11 cellular contexts compared by ENCODE assay signal in the genomic region with DNA sequence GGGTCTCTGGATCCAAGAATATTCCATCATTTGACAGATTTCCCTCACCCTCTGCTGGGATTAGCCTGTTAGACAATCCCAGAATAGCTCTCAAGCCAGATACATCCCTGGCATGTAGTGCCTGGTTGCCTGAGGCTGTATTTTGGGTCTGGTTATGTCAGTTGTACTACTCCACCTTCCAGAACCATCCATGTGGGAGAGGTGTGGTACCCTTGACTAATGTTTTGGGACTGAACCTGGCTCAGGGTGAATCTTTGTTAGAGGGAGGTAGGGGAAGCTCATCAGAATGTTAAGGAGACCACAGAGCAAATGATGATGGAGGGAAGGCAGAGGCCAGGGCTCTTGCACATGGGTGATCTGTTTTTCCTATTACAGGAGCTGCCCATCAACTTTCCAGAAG. TPM values are rescaled to one million over a fixed set of nuclear protein-coding genes. Genes with fewer than 3 reads are reported as not detected.
A peak's percentile ranks its signal among the peaks of the same experiment; 100 is the strongest.
DNase-seq lines count a peak whose midpoint lies in the region; ATAC-seq and TF ChIP-seq lines count a peak whose summit lies in the region.
"Had no signal": no experiment of that assay in that cellular context is flagged by ENCODE, and none has a peak within 500 bp of the region (broad histone marks: within the 10 kb centered on the region; RNA-seq: fewer than 3 reads in every experiment).

No MANE protein-coding gene starts in this region.

- TF ChIP-seq POLR2A in suprapubic skin (IDR thresholded peaks at IDR 0.05), result no peak

- H3K9me3 Mint-ChIP-seq in T-cell, result no peaks in the 10 kb centered on the region

- H3K9ac ChIP-seq in HUES48 (ENCODE audit: low read depth, low read length) (no peak overlapping the region), mammary epithelial cell (ENCODE audit: insufficient read depth, low read length) (no peak overlapping the region)

- H3K27me3 Mint-ChIP-seq in T-cell, result peaks cover 0 to 8% of the 10 kb centered on the region in 2 donors

- intact Hi-C loops in mammary epithelial cell (cut with micrococcal nuclease), result no loop called here

- peak overlapping the region; percentile 25 for H2AFZ ChIP-seq in mammary epithelial cell (ENCODE audit: low read depth, low read length)

- dilution Hi-C loops in mammary epithelial cell (cut with HindIII; ENCODE audit: low sequenced_read_pairs), result loop anchor here (10.0 kb wide), 1 partner anchor 61 kb away; no protein-coding TSS in a partner anchor

- TF ChIP-seq EP300 in suprapubic skin (IDR thresholded peaks at IDR 0.05), result no peak

- H3K27me3 ChIP-seq in HUES48 (ENCODE audit: control insufficient read depth, insufficient read depth, low read length) (no peaks in the 10 kb centered on the region), mammary epithelial cell (ENCODE audit: insufficient read depth, low read length) (no peaks in the 10 kb centered on the region), suprapubic skin (no peaks in the 10 kb centered on the region)

- no peaks in the 10 kb centered on the region for H3K9me3 ChIP-seq in HUES48 (ENCODE audit: control insufficient read depth, insufficient read depth, low read length)
- H3K9me3 ChIP-seq in mammary epithelial cell (replicated peaks; ENCODE audit: insufficient read depth, low read length), result no peaks in the 10 kb centered on the region
- no peaks in the 10 kb centered on the region for H3K9me3 ChIP-seq in mesodermal cell (ENCODE audit: control insufficient read depth, low read length)
- H3K9me3 ChIP-seq in suprapubic skin, result no peaks in the 10 kb centered on the region

- H3K4me3 ChIP-seq in HUES48 (ENCODE audit: low read depth, low read length) (no peak overlapping the region), mammary epithelial cell (replicated peaks in 1 of 3; ENCODE audit: insufficient read depth in 1 of 3, low read depth in 2 of 3, low read length in 3 of 3) (no peak overlapping the region), mesodermal cell (ENCODE audit: extremely low read depth, insufficient read depth, low read length, poor library complexity, severe bottlenecking) (no peak overlapping the region), suprapubic skin (no peak overlapping the region)

- CTCF ChIA-PET in mammary epithelial cell (lab: Charles Lee; ENCODE audit: low non-redundant PET), result no interaction called here
- CTCF ChIA-PET in T-cell (lab: Charles Lee), result interaction anchor here in 1 of 2 donors (1.2 kb wide), 1 partner anchor 42 kb away, joined by 3 read pairs; no protein-coding TSS in a partner anchor

- in situ Hi-C loops in mammary epithelial cell (cut with MboI; ENCODE audit: low sequenced_read_pairs in 2 of 2), result no loop called here

- BruUV-seq in mammary epithelial cell (replicated peaks; lab: Mats Ljungman, UMichigan), result no TSS peak

- no peak overlapping the region for H3K4me3 Mint-ChIP-seq in T-cell

- no peaks in the 10 kb centered on the region for H4K20me1 ChIP-seq in mammary epithelial cell (ENCODE audit: insufficient read depth, low read length)

- H3K79me2 ChIP-seq in mammary epithelial cell (ENCODE audit: insufficient read depth, low read length), result no peaks in the 10 kb centered on the region

- no peaks in the 10 kb centered on the region for H3K36me3 Mint-ChIP-seq in T-cell

- ATAC-seq in T-cell (replicated peaks in 1 of 4), result no peak
- ATAC-seq: PC-3 had no signal

- H3K36me3 ChIP-seq in HUES48 (ENCODE audit: control insufficient read depth, insufficient read depth, low read length) (no peaks in the 10 kb centered on the region), mammary epithelial cell (ENCODE audit: insufficient read depth, low read length) (no peaks in the 10 kb centered on the region), mesodermal cell (ENCODE audit: control insufficient read depth, insufficient read depth, low read length) (no peaks in the 10 kb centered on the region), suprapubic skin (no peaks in the 10 kb centered on the region)

- peaks cover 11 to 14% (median 13%) of the 10 kb centered on the region in 3 donors for H3K4me1 Mint-ChIP-seq in T-cell

- no peak overlapping the region for H3K4me2 ChIP-seq in mammary epithelial cell (ENCODE audit: insufficient read depth, low read depth, low read length)

- H3K27ac Mint-ChIP-seq in T-cell, result peak overlapping the region in 1 of 2 donors; percentile 14

- H3K4me1 ChIP-seq in HUES48 (ENCODE audit: control insufficient read depth, insufficient read depth, low read length) (peaks cover 16% of the 10 kb centered on the region), mammary epithelial cell (ENCODE audit: insufficient read depth, low read length) (peaks cover 12% of the 10 kb centered on the region), mesodermal cell (ENCODE audit: control insufficient read depth, insufficient read depth, low read length, poor library complexity, severe bottlenecking) (peaks cover 32% of the 10 kb centered on the region), suprapubic skin (peaks cover 38% of the 10 kb centered on the region)

- TF ChIP-seq CTCF in mammary epithelial cell (conservative IDR thresholded peaks at IDR 0.05 in 1 of 2, IDR thresholded peaks at IDR 0.05 in 1 of 2; ENCODE audit: extremely low read depth in 1 of 2, insufficient read depth in 1 of 2, low read depth in 1 of 2, low read length in 2 of 2) (no peak), suprapubic skin (IDR thresholded peaks at IDR 0.05) (no peak)

- DNase-seq in mammary epithelial cell (no peak), suprapubic skin (ENCODE audit: low spot score in 2 of 2) (no peak), HUDEP-2 (lab: John Stamatoyannopoulos, UW; ENCODE audit: unreplicated experiment in 76 of 76) (no peak), T-cell (no peak), DMS 273 treated with DMSO at 0.1 percent for 48 hours (lab: John Stamatoyannopoulos, UW) (no peak), NCI-H187 (lab: John Stamatoyannopoulos, UW) (no peak)
- DNase-seq: NCI-H2107, PC-3 had no signal

- POLR2A ChIA-PET in T-cell (lab: Charles Lee), result interaction anchor here in 1 of 2 donors (1.1 kb wide), 1 partner anchor 12 kb away, joined by 3 read pairs; no protein-coding TSS in a partner anchor

- H3K27ac ChIP-seq in HUES48 (ENCODE audit: low read depth, low read length), result peak overlapping the region; percentile 85
- no peak overlapping the region for H3K27ac ChIP-seq in mammary epithelial cell (ENCODE audit: insufficient read depth, low read depth, low read length)
- peak overlapping the region; percentile 92 for H3K27ac ChIP-seq in mesodermal cell (ENCODE audit: low read depth, low read length, severe bottlenecking)
- peak overlapping the region; percentile 90 for H3K27ac ChIP-seq in suprapubic skin

RNA-seq across cellular contexts. Expression of a gene that starts 5.2 kb away (rescaled TPM):
- total RNA-seq in mammary epithelial cell (1 to 10 TPM in 1 of 2 donors, under 1 TPM in 1; 0.67 to 1.6 TPM), suprapubic skin (10 to 100 TPM in 1 of 4 donors, 1 to 10 TPM in 3; 7.5 to 10.4 (median 9.7) TPM), T-cell (not detected)
- polyA plus RNA-seq in mammary epithelial cell, result 1.5 TPM
- not detected for polyA minus RNA-seq in mammary epithelial cell
- polyA plus RNA-seq in mesodermal cell (2013, experiment 1 of 2), result 0.96 TPM
- 0.81 TPM for polyA plus RNA-seq in mesodermal cell (2013, experiment 2 of 2)
- polyA plus RNA-seq: neural cell had no signal

RNA-seq across cellular contexts. Expression of a gene that starts 11.4 kb away (rescaled TPM):
- total RNA-seq in mammary epithelial cell (1 to 10 TPM in 1 of 2 donors, under 1 TPM in 1; 0.38 to 1.3 TPM), suprapubic skin (1 to 10 TPM in 1 of 4 donors, not detected in 3; 3.1 TPM), T-cell (not detected)
- 0.16 TPM for polyA plus RNA-seq in mammary epithelial cell
- polyA minus RNA-seq in mammary epithelial cell, result not detected
- polyA plus RNA-seq in mesodermal cell (2013, experiment 1 of 2), result 2.0 TPM
- polyA plus RNA-seq in mesodermal cell (2013, experiment 2 of 2), result 1.7 TPM
- total RNA-seq: PC-3 had no signal
- polyA plus RNA-seq: neural cell had no signal

RNA-seq across cellular contexts. Expression of a gene that starts 12.4 kb away (rescaled TPM):
- total RNA-seq in mammary epithelial cell (100 to 1,000 TPM in 1 of 2 donors, 10 to 100 TPM in 1; 12.7 to 110 TPM), suprapubic skin (100 to 1,000 TPM; 144 to 203 (median 176) TPM), T-cell (under 1 TPM in 2 of 5 donors, not detected in 3; 0.38 to 0.49 TPM)
- polyA plus RNA-seq in mammary epithelial cell, result 8.1 TPM
- polyA minus RNA-seq in mammary epithelial cell, result 29.4 TPM
- 41.3 TPM for polyA plus RNA-seq in mesodermal cell (2013, experiment 1 of 2)
- 29.9 TPM for polyA plus RNA-seq in mesodermal cell (2013, experiment 2 of 2)
- total RNA-seq: PC-3 had no signal
- polyA plus RNA-seq: neural cell had no signal

RNA-seq across cellular contexts. Expression of a gene that starts 13.2 kb away (rescaled TPM):
- 10 to 100 TPM in 1 of 2 donors, 1 to 10 TPM in 1; 5.1 to 23.7 TPM for total RNA-seq in mammary epithelial cell
- 6.2 TPM for polyA plus RNA-seq in mammary epithelial cell
- polyA minus RNA-seq in mammary epithelial cell, result 15.9 TPM
- 17.2 TPM for polyA plus RNA-seq in mesodermal cell (2013, experiment 1 of 2)
- polyA plus RNA-seq in mesodermal cell (2013, experiment 2 of 2), result 15.0 TPM
- total RNA-seq in suprapubic skin, result 10 to 100 TPM; 11.8 to 20.9 (median 13.1) TPM
- 1 to 10 TPM; 1.6 to 4.8 (median 3.4) TPM for total RNA-seq in T-cell

RNA-seq across cellular contexts. Expression of a gene that starts 44.6 kb away (rescaled TPM):
- total RNA-seq in mammary epithelial cell (10 to 100 TPM; 12.5 to 23.7 TPM), suprapubic skin (10 to 100 TPM; 27.7 to 42.4 (median 32.7) TPM), T-cell (10 to 100 TPM; 12.0 to 18.6 (median 16.7) TPM)
- polyA plus RNA-seq in mammary epithelial cell, result 27.4 TPM
- 1.6 TPM for polyA minus RNA-seq in mammary epithelial cell
- polyA plus RNA-seq in mesodermal cell (2013, experiment 1 of 2), result 20.3 TPM
- 25.5 TPM for polyA plus RNA-seq in mesodermal cell (2013, experiment 2 of 2)

Comparison
In these comparisons a context has a peak if more than half of its experiments do, and no peak if none do; other contexts are left out.
1. RNA of a gene that starts 12.4 kb away (total RNA-seq): 144 to 203 TPM in suprapubic skin and 12.7 to 110 TPM in mammary epithelial cell; 0.38 to 0.49 TPM in T-cell; every median in the first group is over 4 times any median in the second.